Comparison of ENCODE assay signal across 1 cellular context in genomic region chr18:23400918-23401317, GRCh38.
TF ChIP-seq lines count a peak whose summit lies in the region.

No MANE protein-coding gene starts in this region.

TF ChIP-seq in HepG2, 621 proteins besides CTCF, POLR2A, EP300 and RAD21:
- TF ChIP-seq NFIB (CRISPR knock-in tag; IDR thresholded peaks at IDR 0.05; ENCODE audit: borderline replicate concordance) = no peak
- no peak for TF ChIP-seq HNRNPL (IDR thresholded peaks at IDR 0.05; ENCODE audit: low read depth, low read length)
- no peak for TF ChIP-seq ZNF724P (CRISPR knock-in tag; IDR thresholded peaks at IDR 0.05; ENCODE audit: borderline replicate concordance)
- TF ChIP-seq, protein P1, sequence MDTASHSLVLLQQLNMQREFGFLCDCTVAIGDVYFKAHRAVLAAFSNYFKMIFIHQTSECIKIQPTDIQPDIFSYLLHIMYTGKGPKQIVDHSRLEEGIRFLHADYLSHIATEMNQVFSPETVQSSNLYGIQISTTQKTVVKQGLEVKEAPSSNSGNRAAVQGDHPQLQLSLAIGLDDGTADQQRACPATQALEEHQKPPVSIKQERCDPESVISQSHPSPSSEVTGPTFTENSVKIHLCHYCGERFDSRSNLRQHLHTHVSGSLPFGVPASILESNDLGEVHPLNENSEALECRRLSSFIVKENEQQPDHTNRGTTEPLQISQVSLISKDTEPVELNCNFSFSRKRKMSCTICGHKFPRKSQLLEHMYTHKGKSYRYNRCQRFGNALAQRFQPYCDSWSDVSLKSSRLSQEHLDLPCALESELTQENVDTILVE (CRISPR knock-in tag; IDR thresholded peaks at IDR 0.05) = no peak
- TF ChIP-seq, protein P2, sequence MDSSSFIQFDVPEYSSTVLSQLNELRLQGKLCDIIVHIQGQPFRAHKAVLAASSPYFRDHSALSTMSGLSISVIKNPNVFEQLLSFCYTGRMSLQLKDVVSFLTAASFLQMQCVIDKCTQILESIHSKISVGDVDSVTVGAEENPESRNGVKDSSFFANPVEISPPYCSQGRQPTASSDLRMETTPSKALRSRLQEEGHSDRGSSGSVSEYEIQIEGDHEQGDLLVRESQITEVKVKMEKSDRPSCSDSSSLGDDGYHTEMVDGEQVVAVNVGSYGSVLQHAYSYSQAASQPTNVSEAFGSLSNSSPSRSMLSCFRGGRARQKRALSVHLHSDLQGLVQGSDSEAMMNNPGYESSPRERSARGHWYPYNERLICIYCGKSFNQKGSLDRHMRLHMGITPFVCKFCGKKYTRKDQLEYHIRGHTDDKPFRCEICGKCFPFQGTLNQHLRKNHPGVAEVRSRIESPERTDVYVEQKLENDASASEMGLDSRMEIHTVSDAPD (CRISPR knock-in tag; IDR thresholded peaks at IDR 0.05) = 0 out of 2 replicates have a peak, but pooled peaks have one; percentile 3
- 0 out of 2 replicates have a peak, but pooled peaks have one; percentile 5 for TF ChIP-seq SPEN (CRISPR knock-in tag; IDR thresholded peaks at IDR 0.05; ENCODE audit: low read depth)
- TF ChIP-seq GFI1 (CRISPR knock-in tag; IDR thresholded peaks at IDR 0.05; ENCODE audit: borderline replicate concordance) = 0 out of 2 replicates have a peak, but pooled peaks have one; percentile 11
- TF ChIP-seq GPBP1L1 (CRISPR knock-in tag; IDR thresholded peaks at IDR 0.05) = no peak
- TF ChIP-seq, protein P3, sequence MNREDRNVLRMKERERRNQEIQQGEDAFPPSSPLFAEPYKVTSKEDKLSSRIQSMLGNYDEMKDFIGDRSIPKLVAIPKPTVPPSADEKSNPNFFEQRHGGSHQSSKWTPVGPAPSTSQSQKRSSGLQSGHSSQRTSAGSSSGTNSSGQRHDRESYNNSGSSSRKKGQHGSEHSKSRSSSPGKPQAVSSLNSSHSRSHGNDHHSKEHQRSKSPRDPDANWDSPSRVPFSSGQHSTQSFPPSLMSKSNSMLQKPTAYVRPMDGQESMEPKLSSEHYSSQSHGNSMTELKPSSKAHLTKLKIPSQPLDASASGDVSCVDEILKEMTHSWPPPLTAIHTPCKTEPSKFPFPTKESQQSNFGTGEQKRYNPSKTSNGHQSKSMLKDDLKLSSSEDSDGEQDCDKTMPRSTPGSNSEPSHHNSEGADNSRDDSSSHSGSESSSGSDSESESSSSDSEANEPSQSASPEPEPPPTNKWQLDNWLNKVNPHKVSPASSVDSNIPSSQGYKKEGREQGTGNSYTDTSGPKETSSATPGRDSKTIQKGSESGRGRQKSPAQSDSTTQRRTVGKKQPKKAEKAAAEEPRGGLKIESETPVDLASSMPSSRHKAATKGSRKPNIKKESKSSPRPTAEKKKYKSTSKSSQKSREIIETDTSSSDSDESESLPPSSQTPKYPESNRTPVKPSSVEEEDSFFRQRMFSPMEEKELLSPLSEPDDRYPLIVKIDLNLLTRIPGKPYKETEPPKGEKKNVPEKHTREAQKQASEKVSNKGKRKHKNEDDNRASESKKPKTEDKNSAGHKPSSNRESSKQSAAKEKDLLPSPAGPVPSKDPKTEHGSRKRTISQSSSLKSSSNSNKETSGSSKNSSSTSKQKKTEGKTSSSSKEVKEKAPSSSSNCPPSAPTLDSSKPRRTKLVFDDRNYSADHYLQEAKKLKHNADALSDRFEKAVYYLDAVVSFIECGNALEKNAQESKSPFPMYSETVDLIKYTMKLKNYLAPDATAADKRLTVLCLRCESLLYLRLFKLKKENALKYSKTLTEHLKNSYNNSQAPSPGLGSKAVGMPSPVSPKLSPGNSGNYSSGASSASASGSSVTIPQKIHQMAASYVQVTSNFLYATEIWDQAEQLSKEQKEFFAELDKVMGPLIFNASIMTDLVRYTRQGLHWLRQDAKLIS (CRISPR knock-in tag; IDR thresholded peaks at IDR 0.05) = no peak
- TF ChIP-seq, protein P4, sequence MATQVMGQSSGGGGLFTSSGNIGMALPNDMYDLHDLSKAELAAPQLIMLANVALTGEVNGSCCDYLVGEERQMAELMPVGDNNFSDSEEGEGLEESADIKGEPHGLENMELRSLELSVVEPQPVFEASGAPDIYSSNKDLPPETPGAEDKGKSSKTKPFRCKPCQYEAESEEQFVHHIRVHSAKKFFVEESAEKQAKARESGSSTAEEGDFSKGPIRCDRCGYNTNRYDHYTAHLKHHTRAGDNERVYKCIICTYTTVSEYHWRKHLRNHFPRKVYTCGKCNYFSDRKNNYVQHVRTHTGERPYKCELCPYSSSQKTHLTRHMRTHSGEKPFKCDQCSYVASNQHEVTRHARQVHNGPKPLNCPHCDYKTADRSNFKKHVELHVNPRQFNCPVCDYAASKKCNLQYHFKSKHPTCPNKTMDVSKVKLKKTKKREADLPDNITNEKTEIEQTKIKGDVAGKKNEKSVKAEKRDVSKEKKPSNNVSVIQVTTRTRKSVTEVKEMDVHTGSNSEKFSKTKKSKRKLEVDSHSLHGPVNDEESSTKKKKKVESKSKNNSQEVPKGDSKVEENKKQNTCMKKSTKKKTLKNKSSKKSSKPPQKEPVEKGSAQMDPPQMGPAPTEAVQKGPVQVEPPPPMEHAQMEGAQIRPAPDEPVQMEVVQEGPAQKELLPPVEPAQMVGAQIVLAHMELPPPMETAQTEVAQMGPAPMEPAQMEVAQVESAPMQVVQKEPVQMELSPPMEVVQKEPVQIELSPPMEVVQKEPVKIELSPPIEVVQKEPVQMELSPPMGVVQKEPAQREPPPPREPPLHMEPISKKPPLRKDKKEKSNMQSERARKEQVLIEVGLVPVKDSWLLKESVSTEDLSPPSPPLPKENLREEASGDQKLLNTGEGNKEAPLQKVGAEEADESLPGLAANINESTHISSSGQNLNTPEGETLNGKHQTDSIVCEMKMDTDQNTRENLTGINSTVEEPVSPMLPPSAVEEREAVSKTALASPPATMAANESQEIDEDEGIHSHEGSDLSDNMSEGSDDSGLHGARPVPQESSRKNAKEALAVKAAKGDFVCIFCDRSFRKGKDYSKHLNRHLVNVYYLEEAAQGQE (IDR thresholded peaks at IDR 0.05; ENCODE audit: borderline replicate concordance in 1 of 2, low read depth in 1 of 2, low read length in 2 of 2) = no peak
